Comparison of ENCODE assay signal across 8 cellular contexts in the genomic region with DNA sequence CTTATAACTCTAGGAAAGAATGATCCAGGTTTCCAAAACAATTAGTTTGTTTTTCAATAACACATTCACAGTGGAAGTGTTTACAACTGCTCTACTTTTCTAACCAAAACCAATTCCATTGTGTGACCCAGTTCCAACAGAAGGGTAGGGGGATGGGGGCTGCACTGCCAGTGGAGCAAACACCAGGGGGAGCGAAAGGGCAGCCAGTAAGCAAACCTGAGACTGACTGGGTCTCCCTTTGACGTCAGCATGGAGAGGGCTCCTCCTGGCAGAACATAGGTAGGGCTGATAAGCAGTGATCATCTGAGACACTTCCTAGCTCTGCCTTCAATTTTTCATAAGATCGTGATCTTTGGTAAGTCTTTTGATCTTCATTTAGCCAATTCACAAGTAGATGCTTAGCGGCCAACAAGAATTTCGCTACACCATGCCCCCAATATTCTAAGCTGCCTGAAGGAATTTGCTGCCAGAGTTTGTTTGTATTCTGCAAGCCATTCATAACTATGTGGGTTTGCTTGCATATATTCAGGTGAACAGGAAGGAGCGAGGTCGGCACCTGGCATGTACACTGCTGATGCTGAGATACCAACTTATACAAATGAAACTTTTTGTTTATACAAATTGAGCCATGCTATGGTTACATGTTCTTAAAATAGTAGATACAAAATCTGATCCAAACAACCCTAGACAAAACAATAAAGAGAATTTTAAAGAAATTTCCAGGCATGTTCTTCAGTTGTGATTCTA. TPM values are rescaled to one million over a fixed set of nuclear protein-coding genes. Genes with fewer than 3 reads are reported as not detected.
DNase-seq lines count a peak whose midpoint lies in the region; ATAC-seq and TF ChIP-seq lines count a peak whose summit lies in the region.

No MANE protein-coding gene starts in this region.

- intact Hi-C loops in CD14-positive monocyte (cut with micrococcal nuclease): no loop called here

- H3K27me3 Mint-ChIP-seq in CD14-positive monocyte (ENCODE audit: low read depth in 3 of 3): no peaks in the 10 kb centered on the region

- ATAC-seq in HG02571 (IDR thresholded peaks at IDR 0.05; ENCODE audit: unreplicated experiment): no peak

- no peaks in the 10 kb centered on the region for H3K36me3 Mint-ChIP-seq in CD14-positive monocyte

- H3K4me3 Mint-ChIP-seq in CD14-positive monocyte: no peak overlapping the region

- H3K4me1 Mint-ChIP-seq in CD14-positive monocyte: no peaks in the 10 kb centered on the region

- H3K27ac Mint-ChIP-seq in CD14-positive monocyte: no peak overlapping the region

- peaks cover 0 to 7% (median 3%) of the 10 kb centered on the region in 7 donors for H3K9me3 Mint-ChIP-seq in CD14-positive monocyte

- DNase-seq in DMS53 (lab: John Stamatoyannopoulos, UW) (peak; percentile 46), DMS53 treated with DMSO at 0.1 percent for 48 hours (lab: John Stamatoyannopoulos, UW; ENCODE audit: unreplicated experiment) (no peak), NCI-H510A (lab: John Stamatoyannopoulos, UW) (peak; percentile 28), ecto neural progenitor cell (ENCODE audit: low spot score) (peak; percentile 70), retina (peak; percentile 71), CD14-positive monocyte (ENCODE audit: low spot score) (no peak), NCI-H2196 (lab: John Stamatoyannopoulos, UW; ENCODE audit: unreplicated experiment) (no peak)

- TF ChIP-seq CTCF in CD14-positive monocyte (IDR thresholded peaks at IDR 0.05): no peak

RNA-seq across cellular contexts. Expression of gene ST6GAL2, which starts 45.9 kb away (rescaled TPM):
- not detected for polyA plus RNA-seq in CD14-positive monocyte

Comparison
In these comparisons a context has a peak if more than half of its experiments do, and no peak if none do; other contexts are left out.
1. DNase-seq: peak in DMS53 (single experiment), NCI-H510A (single experiment), ecto neural progenitor cell (single experiment) and retina (single experiment); none in DMS53 treated with DMSO at 0.1 percent for 48 hours (single experiment), CD14-positive monocyte (single experiment) and NCI-H2196 (single experiment).